8 cellular contexts compared by ENCODE assay signal in genomic region chr1:15410884-15411245, GRCh38. TPM values are rescaled to one million over a fixed set of nuclear protein-coding genes. Genes with fewer than 3 reads are reported as not detected.
DNase-seq lines count a peak whose midpoint lies in the region; ATAC-seq and TF ChIP-seq lines count a peak whose summit lies in the region.

No MANE protein-coding gene starts in this region.

- POLR2A ChIA-PET in naive thymus-derived CD8-positive, alpha-beta T cell (lab: Charles Lee) = no interaction called here

- H3K9ac ChIP-seq in KMS-11 = peak overlapping the region; percentile 81; the same call in 1 of the 2 replicates

- H3K27me3 ChIP-seq in BE2C (no peaks in the 10 kb centered on the region), KMS-11 (ENCODE audit: insufficient read depth, low read depth) (peaks cover 9% of the 10 kb centered on the region; the same call in 1 of the 2 replicates)

- peak overlapping the region; percentile 85 to 97 (median 92) for H3K4me3 Mint-ChIP-seq in naive thymus-derived CD8-positive, alpha-beta T cell

- H3K36me3 Mint-ChIP-seq in naive thymus-derived CD8-positive, alpha-beta T cell = peaks cover 0 to 11% (median 4%) of the 10 kb centered on the region in 3 donors

- H3K36me3 ChIP-seq in BE2C (no peaks in the 10 kb centered on the region), KMS-11 (ENCODE audit: insufficient read depth) (no peaks in the 10 kb centered on the region)

- no peak for DNase-seq in BE2C
- DNase-seq in naive thymus-derived CD8-positive, alpha-beta T cell = no peak

- ATAC-seq in naive thymus-derived CD8-positive, alpha-beta T cell = no peak
- ATAC-seq in GM21367 (IDR thresholded peaks at IDR 0.05; ENCODE audit: unreplicated experiment) (no peak), HG03095 (IDR thresholded peaks at IDR 0.05; ENCODE audit: unreplicated experiment) (no peak), HG02840 (IDR thresholded peaks at IDR 0.05; ENCODE audit: low FRiP score, unreplicated experiment) (no peak), HG03196 (IDR thresholded peaks at IDR 0.05; ENCODE audit: unreplicated experiment) (no peak)

- H3K27me3 Mint-ChIP-seq in naive thymus-derived CD8-positive, alpha-beta T cell = peaks cover 0 to 5% (median 0%) of the 10 kb centered on the region in 5 donors

- H3K9me3 Mint-ChIP-seq in naive thymus-derived CD8-positive, alpha-beta T cell = no peaks in the 10 kb centered on the region

- H3K4me1 ChIP-seq in BE2C = no peaks in the 10 kb centered on the region; the same call in 1 of the 2 replicates
- H3K4me1 ChIP-seq in KMS-11 (ENCODE audit: low read depth, poor library complexity, severe bottlenecking) = peaks cover 5% of the 10 kb centered on the region

- peak overlapping the region; percentile 79; the same call in 1 of the 2 replicates for H2AFZ ChIP-seq in KMS-11 (ENCODE audit: low read depth)

- peak overlapping the region; percentile 84 for H3K4me2 ChIP-seq in KMS-11

- no peaks in the 10 kb centered on the region for H4K20me1 ChIP-seq in KMS-11 (ENCODE audit: insufficient read depth)

- peak overlapping the region; percentile 82 to 97 (median 92) for H3K27ac Mint-ChIP-seq in naive thymus-derived CD8-positive, alpha-beta T cell

- no peak for TF ChIP-seq CTCF in BE2C (IDR thresholded peaks at IDR 0.05; ENCODE audit: low read depth, low read length)
- no peak for TF ChIP-seq CTCF in KMS-11 (conservative IDR thresholded peaks at IDR 0.05; ENCODE audit: low read depth, low read length)

- H3K4me3 ChIP-seq in BE2C (ENCODE audit: low read depth, low read length) = peak overlapping the region; percentile 64
- peak overlapping the region; percentile 58 for H3K4me3 ChIP-seq in KMS-11 (IDR thresholded peaks at IDR 0.05; ENCODE audit: insufficient read depth, low read depth, low read length)

- H3K27ac ChIP-seq in KMS-11 (no peak overlapping the region), cingulate gyrus (ENCODE audit: low read depth, low read length) (peak overlapping the region; percentile 19)

- H3K9me3 ChIP-seq in BE2C = no peaks in the 10 kb centered on the region

- no peaks in the 10 kb centered on the region; the same call in 1 of the 2 replicates for H3K79me2 ChIP-seq in KMS-11 (ENCODE audit: insufficient read depth, low read depth)

- H3K4me1 Mint-ChIP-seq in naive thymus-derived CD8-positive, alpha-beta T cell = peaks cover 21 to 76% (median 43%) of the 10 kb centered on the region in 4 donors

RNA-seq across cellular contexts. Expression of gene EFHD2, which starts 1.2 kb away (rescaled TPM):
- polyA plus RNA-seq in BE2C (2012; ENCODE audit: insufficient read depth, insufficient read length, low read depth) = 8.8 TPM
- 10 to 100 TPM; 25.3 to 26.0 TPM for total RNA-seq in naive thymus-derived CD8-positive, alpha-beta T cell
- 100 to 1,000 TPM in 1 of 3 donors, 10 to 100 TPM in 2; 27.6 to 129 (median 29.5) TPM for polyA plus RNA-seq in naive thymus-derived CD8-positive, alpha-beta T cell

RNA-seq across cellular contexts. Expression of gene CTRC, which starts 27.4 kb away (rescaled TPM):
- not detected for polyA plus RNA-seq in BE2C (2012; ENCODE audit: insufficient read depth, insufficient read length, low read depth)
- total RNA-seq in naive thymus-derived CD8-positive, alpha-beta T cell = under 1 TPM in 1 of 2 experiments, not detected in 1; 0.78 TPM
- polyA plus RNA-seq in naive thymus-derived CD8-positive, alpha-beta T cell = under 1 TPM in 1 of 3 donors, not detected in 2; 0.62 TPM

RNA-seq across cellular contexts. Expression of gene CELA2A, which starts 45.7 kb away (rescaled TPM):
- not detected for polyA plus RNA-seq in BE2C (2012; ENCODE audit: insufficient read depth, insufficient read length, low read depth)
- not detected for total RNA-seq in naive thymus-derived CD8-positive, alpha-beta T cell
- polyA plus RNA-seq in naive thymus-derived CD8-positive, alpha-beta T cell = not detected
